15 cellular contexts compared by ENCODE assay signal in the genomic region with DNA sequence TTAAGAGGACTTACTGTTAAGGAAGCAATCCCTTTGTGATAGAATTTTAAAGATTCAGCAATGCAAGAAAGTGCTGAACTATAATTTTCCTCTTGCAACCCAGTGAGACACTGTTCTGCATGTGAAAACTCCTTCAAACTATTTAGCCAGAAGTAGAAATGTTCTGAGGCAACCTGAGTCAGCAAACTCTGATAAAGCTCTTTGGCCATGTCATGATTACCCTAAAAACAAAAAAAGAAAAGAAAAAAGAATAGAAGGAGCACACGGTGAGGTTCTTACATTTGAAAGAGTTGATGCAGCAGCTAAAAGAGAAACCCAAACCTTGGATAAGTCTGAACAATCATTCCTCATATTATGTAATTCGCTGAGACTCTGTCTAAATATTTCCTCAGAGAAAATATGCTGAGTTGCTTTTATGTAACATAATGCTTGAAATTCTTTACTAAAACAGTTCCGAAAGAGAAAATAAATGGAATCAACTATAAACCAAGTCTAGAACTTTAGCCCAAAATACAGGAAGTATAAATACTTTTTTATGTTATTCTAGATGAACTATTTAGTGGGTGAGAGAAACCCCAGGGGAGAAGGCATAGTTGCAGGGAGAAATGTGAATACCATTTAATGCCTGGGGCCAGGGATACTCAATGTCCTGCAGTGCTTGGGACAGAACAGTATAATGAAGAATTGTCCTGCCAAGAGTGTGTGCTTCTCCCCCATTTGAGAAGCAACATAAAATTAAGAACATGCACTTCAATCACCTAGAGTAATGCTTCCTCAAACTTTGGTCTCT.
DNase-seq lines count a peak whose midpoint lies in the region; ATAC-seq, FAIRE-seq and TF ChIP-seq lines count a peak whose summit lies in the region.
"Had no signal": no experiment of that assay in that cellular context is flagged by ENCODE, and none has a peak within 500 bp of the region (broad histone marks: within the 10 kb centered on the region; RNA-seq: fewer than 3 reads in every experiment).

No MANE protein-coding gene starts in this region.

- in situ Hi-C loops in SK-MEL-5 (cut with HindIII; ENCODE audit: low pct_unique_long_range_greater_than_20kb, low sequenced_read_pairs), result no loop called here
- in situ Hi-C loops in HAP-1 (cut with MboI; ENCODE audit: low sequenced_read_pairs), result no loop called here

- no peaks in the 10 kb centered on the region for H3K4me1 ChIP-seq in pancreas
- no peaks in the 10 kb centered on the region for H3K4me1 ChIP-seq in HAP-1
- H3K4me1 ChIP-seq: SJSA1 had no signal

- H3K4me3 ChIP-seq in BJ (ENCODE audit: low read depth, low read length), result no peak overlapping the region
- no peak overlapping the region for H3K4me3 ChIP-seq in pancreas
- no peak overlapping the region for H3K4me3 ChIP-seq in HAP-1
- H3K4me3 ChIP-seq: mucosa of descending colon, SJSA1 had no signal

- no peaks in the 10 kb centered on the region for H3K27me3 ChIP-seq in BJ (ENCODE audit: control insufficient read depth, insufficient read depth, low read length)
- no peaks in the 10 kb centered on the region for H3K27me3 ChIP-seq in pancreas
- no peaks in the 10 kb centered on the region for H3K27me3 ChIP-seq in HAP-1 (ENCODE audit: low read depth)
- H3K27me3 ChIP-seq: SJSA1 had no signal

- no peaks in the 10 kb centered on the region for H3K36me3 ChIP-seq in BJ (ENCODE audit: control insufficient read depth, insufficient read depth, low read length)
- peaks cover 0 to 4% (median 0%) of the 10 kb centered on the region in 3 donors for H3K36me3 ChIP-seq in pancreas
- peaks cover 22% of the 10 kb centered on the region for H3K36me3 ChIP-seq in HAP-1 (replicated peaks)

- WGBS in pancreas, 2 donors, result 85 to 86% methylated on average over 3 of the region's 3 CpGs

- no peaks in the 10 kb centered on the region for H3K9me3 ChIP-seq in pancreas
- no peaks in the 10 kb centered on the region for H3K9me3 ChIP-seq in HAP-1
- H3K9me3 ChIP-seq: mucosa of descending colon, SJSA1 had no signal

- TF ChIP-seq CTCF in BJ (IDR thresholded peaks at IDR 0.05; ENCODE audit: insufficient read depth, low read depth, low read length) (no peak), pancreas (IDR thresholded peaks at IDR 0.05) (no peak)

- DNase-seq in BJ (ENCODE audit: low read depth) (peak; percentile 12), SK-MEL-5 (ENCODE audit: low read depth, low spot score) (peak; percentile 39), foreskin melanocyte (peak; percentile 12), pancreas (no peak), HTR-8/SVneo (ENCODE audit: insufficient read length, low spot score) (no peak), GF-D8 (lab: John Stamatoyannopoulos, UW) (no peak), HAP-1 (ENCODE audit: low spot score in 2 of 2) (no peak)
- no peak for DNase-seq in activated naive CD4-positive, alpha-beta T cell treated with anti-CD3 and anti-CD28 coated beads, Interleukin-2, amount 50 U/mL, for 16 hours
- DNase-seq: effector memory CD4-positive, alpha-beta T cell; EL; immature natural killer cell; mucosa of descending colon; NCI-H345; substantia nigra had no signal

- CTCF ChIA-PET in BJ (lab: Yijun Ruan, JAX), result no interaction called here

- FAIRE-seq in pancreas (lab: Jason Lieb, UNC) (peak; percentile 47), HTR-8/SVneo (lab: Jason Lieb, UNC) (no peak)

- no peak overlapping the region for H3K27ac ChIP-seq in pancreas
- H3K27ac ChIP-seq: SJSA1 had no signal

- POLR2A ChIA-PET in BJ (lab: Charles Lee), result no interaction called here

- intact Hi-C loops in pancreas (cut with DNase I), result no loop called here

- ATAC-seq in pancreas, result no peak
- ATAC-seq: mucosa of descending colon had no signal

Comparison
In these comparisons a context has a peak if more than half of its experiments do, and no peak if none do; other contexts are left out.
1. DNase-seq: peak in BJ (single experiment), SK-MEL-5 (single experiment) and foreskin melanocyte (single experiment); none in pancreas (0 of 6), HTR-8/SVneo (single experiment), activated naive CD4-positive, alpha-beta T cell treated with anti-CD3 and anti-CD28 coated beads, Interleukin-2, amount 50 U/mL, for 16 hours (single experiment), GF-D8 (single experiment) and HAP-1 (0 of 2).